1 cellular context compared by ENCODE assay signal in genomic region chr2:174248187-174248997, GRCh38.
TF ChIP-seq lines count a peak whose summit lies in the region.

Gene OLA1, minus strand, starts transcription at chr2:174248532. Its CDS starts 1,717 bp downstream, at chr2:174246815.

TF ChIP-seq in K562, 482 proteins besides CTCF, POLR2A, EP300 and RAD21 (continued from another document and continues in another):
- TF ChIP-seq, protein P1, sequence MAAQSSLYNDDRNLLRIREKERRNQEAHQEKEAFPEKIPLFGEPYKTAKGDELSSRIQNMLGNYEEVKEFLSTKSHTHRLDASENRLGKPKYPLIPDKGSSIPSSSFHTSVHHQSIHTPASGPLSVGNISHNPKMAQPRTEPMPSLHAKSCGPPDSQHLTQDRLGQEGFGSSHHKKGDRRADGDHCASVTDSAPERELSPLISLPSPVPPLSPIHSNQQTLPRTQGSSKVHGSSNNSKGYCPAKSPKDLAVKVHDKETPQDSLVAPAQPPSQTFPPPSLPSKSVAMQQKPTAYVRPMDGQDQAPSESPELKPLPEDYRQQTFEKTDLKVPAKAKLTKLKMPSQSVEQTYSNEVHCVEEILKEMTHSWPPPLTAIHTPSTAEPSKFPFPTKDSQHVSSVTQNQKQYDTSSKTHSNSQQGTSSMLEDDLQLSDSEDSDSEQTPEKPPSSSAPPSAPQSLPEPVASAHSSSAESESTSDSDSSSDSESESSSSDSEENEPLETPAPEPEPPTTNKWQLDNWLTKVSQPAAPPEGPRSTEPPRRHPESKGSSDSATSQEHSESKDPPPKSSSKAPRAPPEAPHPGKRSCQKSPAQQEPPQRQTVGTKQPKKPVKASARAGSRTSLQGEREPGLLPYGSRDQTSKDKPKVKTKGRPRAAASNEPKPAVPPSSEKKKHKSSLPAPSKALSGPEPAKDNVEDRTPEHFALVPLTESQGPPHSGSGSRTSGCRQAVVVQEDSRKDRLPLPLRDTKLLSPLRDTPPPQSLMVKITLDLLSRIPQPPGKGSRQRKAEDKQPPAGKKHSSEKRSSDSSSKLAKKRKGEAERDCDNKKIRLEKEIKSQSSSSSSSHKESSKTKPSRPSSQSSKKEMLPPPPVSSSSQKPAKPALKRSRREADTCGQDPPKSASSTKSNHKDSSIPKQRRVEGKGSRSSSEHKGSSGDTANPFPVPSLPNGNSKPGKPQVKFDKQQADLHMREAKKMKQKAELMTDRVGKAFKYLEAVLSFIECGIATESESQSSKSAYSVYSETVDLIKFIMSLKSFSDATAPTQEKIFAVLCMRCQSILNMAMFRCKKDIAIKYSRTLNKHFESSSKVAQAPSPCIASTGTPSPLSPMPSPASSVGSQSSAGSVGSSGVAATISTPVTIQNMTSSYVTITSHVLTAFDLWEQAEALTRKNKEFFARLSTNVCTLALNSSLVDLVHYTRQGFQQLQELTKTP (IDR thresholded peaks at IDR 0.05; ENCODE audit: low read depth in 1 of 2, partially characterized antibody in 2 of 2) = peak in 1 of 2 experiments; percentile 24
- TF ChIP-seq MCM5 (IDR thresholded peaks at IDR 0.05; ENCODE audit: low read depth) (no peak), NR2C2 (CRISPR knock-in tag; IDR thresholded peaks at IDR 0.05) (peak; percentile 72), NR2C2 (tag; IDR thresholded peaks at IDR 0.05) (peak; percentile 38; the same call in 1 of the 2 replicates), SP2 (IDR thresholded peaks at IDR 0.05; ENCODE audit: extremely low read depth, low read depth, low read length, poor library complexity, severe bottlenecking) (peak; percentile 43), RB1 (IDR thresholded peaks at IDR 0.05; ENCODE audit: low read depth) (peak; percentile 84), DNMT1 (IDR thresholded peaks at IDR 0.05) (no peak), CCNT2 (IDR thresholded peaks at IDR 0.05; ENCODE audit: borderline replicate concordance, extremely low read depth, insufficient read length, low read depth, low read length) (peak; percentile 92), EGR1 (conservative IDR thresholded peaks at IDR 0.05) (peak; percentile 41), MAFG (tag; conservative IDR thresholded peaks at IDR 0.05) (no peak), CHD7 (IDR thresholded peaks at IDR 0.05; ENCODE audit: low read depth, low read length) (no peak), COPS2 (conservative IDR thresholded peaks at IDR 0.05) (no peak), MCM2 (IDR thresholded peaks at IDR 0.05; ENCODE audit: low read depth) (no peak), MAX (CRISPR knock-in tag; IDR thresholded peaks at IDR 0.05) (peak; percentile 96), RBM22 (IDR thresholded peaks at IDR 0.05; ENCODE audit: low read depth, low read length, poor library complexity, severe bottlenecking) (no peak), MEIS2 (IDR thresholded peaks at IDR 0.05; ENCODE audit: partially characterized antibody) (peak; percentile 67), ZSCAN29 (IDR thresholded peaks at IDR 0.05) (peak; percentile 75), PURB (CRISPR knock-in tag; IDR thresholded peaks at IDR 0.05; ENCODE audit: low read depth) (no peak), BRF1 (IDR thresholded peaks at IDR 0.05; ENCODE audit: borderline replicate concordance, extremely low read depth, insufficient read length) (no peak), SRSF1 (IDR thresholded peaks at IDR 0.05; ENCODE audit: low read depth, low read length) (no peak), KLF10 (CRISPR knock-in tag; IDR thresholded peaks at IDR 0.05) (no peak), ZFP1 (CRISPR knock-in tag; IDR thresholded peaks at IDR 0.05) (no peak), ZNF274 (IDR thresholded peaks at IDR 0.05; ENCODE audit: borderline replicate concordance, low read depth, low read length) (no peak), CBX2 (IDR thresholded peaks at IDR 0.05; ENCODE audit: insufficient read depth, low read length, poor library complexity, severe bottlenecking) (no peak), RBM25 (IDR thresholded peaks at IDR 0.05; ENCODE audit: low read depth, low read length, severe bottlenecking) (peak; percentile 90)
- TF ChIP-seq, protein P2, sequence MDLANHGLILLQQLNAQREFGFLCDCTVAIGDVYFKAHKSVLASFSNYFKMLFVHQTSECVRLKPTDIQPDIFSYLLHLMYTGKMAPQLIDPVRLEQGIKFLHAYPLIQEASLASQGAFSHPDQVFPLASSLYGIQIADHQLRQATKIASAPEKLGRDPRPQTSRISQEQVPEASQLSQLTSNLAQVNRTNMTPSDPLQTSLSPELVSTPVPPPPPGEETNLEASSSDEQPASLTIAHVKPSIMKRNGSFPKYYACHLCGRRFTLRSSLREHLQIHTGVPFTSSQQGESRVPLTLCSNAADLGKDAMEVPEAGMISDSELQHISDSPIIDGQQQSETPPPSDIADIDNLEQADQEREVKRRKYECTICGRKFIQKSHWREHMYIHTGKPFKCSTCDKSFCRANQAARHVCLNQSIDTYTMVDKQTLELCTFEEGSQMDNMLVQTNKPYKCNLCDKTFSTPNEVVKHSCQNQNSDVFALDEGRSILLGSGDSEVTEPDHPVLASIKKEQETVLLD (IDR thresholded peaks at IDR 0.05) = peak; percentile 18; the same call in 1 of the 2 replicates
- TF ChIP-seq, protein P3, sequence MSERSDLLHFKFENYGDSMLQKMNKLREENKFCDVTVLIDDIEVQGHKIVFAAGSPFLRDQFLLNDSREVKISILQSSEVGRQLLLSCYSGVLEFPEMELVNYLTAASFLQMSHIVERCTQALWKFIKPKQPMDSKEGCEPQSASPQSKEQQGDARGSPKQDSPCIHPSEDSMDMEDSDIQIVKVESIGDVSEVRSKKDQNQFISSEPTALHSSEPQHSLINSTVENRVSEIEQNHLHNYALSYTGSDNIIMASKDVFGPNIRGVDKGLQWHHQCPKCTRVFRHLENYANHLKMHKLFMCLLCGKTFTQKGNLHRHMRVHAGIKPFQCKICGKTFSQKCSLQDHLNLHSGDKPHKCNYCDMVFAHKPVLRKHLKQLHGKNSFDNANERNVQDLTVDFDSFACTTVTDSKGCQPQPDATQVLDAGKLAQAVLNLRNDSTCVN (CRISPR knock-in tag; IDR thresholded peaks at IDR 0.05) = no peak
- TF ChIP-seq, protein P4, sequence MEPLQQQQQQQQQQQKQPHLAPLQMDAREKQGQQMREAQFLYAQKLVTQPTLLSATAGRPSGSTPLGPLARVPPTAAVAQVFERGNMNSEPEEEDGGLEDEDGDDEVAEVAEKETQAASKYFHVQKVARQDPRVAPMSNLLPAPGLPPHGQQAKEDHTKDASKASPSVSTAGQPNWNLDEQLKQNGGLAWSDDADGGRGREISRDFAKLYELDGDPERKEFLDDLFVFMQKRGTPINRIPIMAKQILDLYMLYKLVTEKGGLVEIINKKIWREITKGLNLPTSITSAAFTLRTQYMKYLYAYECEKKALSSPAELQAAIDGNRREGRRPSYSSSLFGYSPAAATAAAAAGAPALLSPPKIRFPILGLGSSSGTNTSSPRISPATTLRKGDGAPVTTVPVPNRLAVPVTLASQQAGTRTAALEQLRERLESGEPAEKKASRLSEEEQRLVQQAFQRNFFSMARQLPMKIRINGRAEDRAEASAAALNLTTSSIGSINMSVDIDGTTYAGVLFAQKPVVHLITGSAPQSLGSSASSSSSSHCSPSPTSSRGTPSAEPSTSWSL (CRISPR knock-in tag; IDR thresholded peaks at IDR 0.05; ENCODE audit: borderline replicate concordance) = no peak; the same call in 1 of the 2 replicates
- TF ChIP-seq, protein P5, sequence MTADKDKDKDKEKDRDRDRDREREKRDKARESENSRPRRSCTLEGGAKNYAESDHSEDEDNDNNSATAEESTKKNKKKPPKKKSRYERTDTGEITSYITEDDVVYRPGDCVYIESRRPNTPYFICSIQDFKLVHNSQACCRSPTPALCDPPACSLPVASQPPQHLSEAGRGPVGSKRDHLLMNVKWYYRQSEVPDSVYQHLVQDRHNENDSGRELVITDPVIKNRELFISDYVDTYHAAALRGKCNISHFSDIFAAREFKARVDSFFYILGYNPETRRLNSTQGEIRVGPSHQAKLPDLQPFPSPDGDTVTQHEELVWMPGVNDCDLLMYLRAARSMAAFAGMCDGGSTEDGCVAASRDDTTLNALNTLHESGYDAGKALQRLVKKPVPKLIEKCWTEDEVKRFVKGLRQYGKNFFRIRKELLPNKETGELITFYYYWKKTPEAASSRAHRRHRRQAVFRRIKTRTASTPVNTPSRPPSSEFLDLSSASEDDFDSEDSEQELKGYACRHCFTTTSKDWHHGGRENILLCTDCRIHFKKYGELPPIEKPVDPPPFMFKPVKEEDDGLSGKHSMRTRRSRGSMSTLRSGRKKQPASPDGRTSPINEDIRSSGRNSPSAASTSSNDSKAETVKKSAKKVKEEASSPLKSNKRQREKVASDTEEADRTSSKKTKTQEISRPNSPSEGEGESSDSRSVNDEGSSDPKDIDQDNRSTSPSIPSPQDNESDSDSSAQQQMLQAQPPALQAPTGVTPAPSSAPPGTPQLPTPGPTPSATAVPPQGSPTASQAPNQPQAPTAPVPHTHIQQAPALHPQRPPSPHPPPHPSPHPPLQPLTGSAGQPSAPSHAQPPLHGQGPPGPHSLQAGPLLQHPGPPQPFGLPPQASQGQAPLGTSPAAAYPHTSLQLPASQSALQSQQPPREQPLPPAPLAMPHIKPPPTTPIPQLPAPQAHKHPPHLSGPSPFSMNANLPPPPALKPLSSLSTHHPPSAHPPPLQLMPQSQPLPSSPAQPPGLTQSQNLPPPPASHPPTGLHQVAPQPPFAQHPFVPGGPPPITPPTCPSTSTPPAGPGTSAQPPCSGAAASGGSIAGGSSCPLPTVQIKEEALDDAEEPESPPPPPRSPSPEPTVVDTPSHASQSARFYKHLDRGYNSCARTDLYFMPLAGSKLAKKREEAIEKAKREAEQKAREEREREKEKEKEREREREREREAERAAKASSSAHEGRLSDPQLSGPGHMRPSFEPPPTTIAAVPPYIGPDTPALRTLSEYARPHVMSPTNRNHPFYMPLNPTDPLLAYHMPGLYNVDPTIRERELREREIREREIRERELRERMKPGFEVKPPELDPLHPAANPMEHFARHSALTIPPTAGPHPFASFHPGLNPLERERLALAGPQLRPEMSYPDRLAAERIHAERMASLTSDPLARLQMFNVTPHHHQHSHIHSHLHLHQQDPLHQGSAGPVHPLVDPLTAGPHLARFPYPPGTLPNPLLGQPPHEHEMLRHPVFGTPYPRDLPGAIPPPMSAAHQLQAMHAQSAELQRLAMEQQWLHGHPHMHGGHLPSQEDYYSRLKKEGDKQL (CRISPR knock-in tag; IDR thresholded peaks at IDR 0.05; ENCODE audit: borderline replicate concordance) = no peak
